In genomic region chr15:52667597-52667996, GRCh38 we compare ENCODE assay signal across 15 cellular contexts. TPM values are rescaled to one million over a fixed set of nuclear protein-coding genes. Genes with fewer than 3 reads are reported as not detected.
A peak's percentile ranks its signal among the peaks of the same experiment; 100 is the strongest.
DNase-seq lines count a peak whose midpoint lies in the region; ATAC-seq and TF ChIP-seq lines count a peak whose summit lies in the region.
"Had no signal": no experiment of that assay in that cellular context is flagged by ENCODE, and none has a peak within 500 bp of the region (broad histone marks: within the 10 kb centered on the region; RNA-seq: fewer than 3 reads in every experiment).

No MANE protein-coding gene starts in this region.

- H3K4me3 Mint-ChIP-seq in activated CD4-positive, alpha-beta memory T cell treated with anti-CD3 and anti-CD28 coated beads, Interleukin-2, amount 10 ng/mL, durations not matched to agents 7 days and 5 days = no peak overlapping the region
- H3K4me3 Mint-ChIP-seq: effector memory CD8-positive, alpha-beta T cell had no signal

- H3K4me1 Mint-ChIP-seq in activated CD4-positive, alpha-beta memory T cell treated with anti-CD3 and anti-CD28 coated beads, Interleukin-2, amount 10 ng/mL, durations not matched to agents 7 days and 5 days = peaks cover 14% of the 10 kb centered on the region

- no peak for TF ChIP-seq CTCF in astrocyte of the spinal cord (IDR thresholded peaks at IDR 0.05; ENCODE audit: low read depth, low read length)

- no peak overlapping the region for H3K4me3 ChIP-seq in astrocyte of the spinal cord (ENCODE audit: low read depth, low read length)
- H3K4me3 ChIP-seq: upper lobe of right lung had no signal

- DNase-seq in astrocyte of the spinal cord (ENCODE audit: low read depth, low spot score) = peak; percentile 56
- DNase-seq in activated CD4-positive, alpha-beta memory T cell treated with anti-CD3 and anti-CD28 coated beads, Interleukin-2, amount 10 ng/mL, durations not matched to agents 7 days and 5 days = no peak
- DNase-seq in kidney glomerular epithelial cell (lab: John Stamatoyannopoulos, UW) = no peak
- DNase-seq: effector memory CD8-positive, alpha-beta T cell; H7; midbrain; NCI-H146; right cardiac atrium; upper lobe of right lung had no signal

- H3K36me3 Mint-ChIP-seq in activated CD4-positive, alpha-beta memory T cell treated with anti-CD3 and anti-CD28 coated beads, Interleukin-2, amount 10 ng/mL, durations not matched to agents 7 days and 5 days (ENCODE audit: low read depth) = peaks cover 76% of the 10 kb centered on the region

- CTCF ChIA-PET in activated CD4-positive, alpha-beta memory T cell treated with anti-CD3 and anti-CD28 coated beads, Interleukin-2, amount 10 ng/mL, durations not matched to agents 7 days and 5 days (lab: Charles Lee) = no interaction called here

- no peaks in the 10 kb centered on the region for H3K27me3 Mint-ChIP-seq in activated CD4-positive, alpha-beta memory T cell treated with anti-CD3 and anti-CD28 coated beads, Interleukin-2, amount 10 ng/mL, durations not matched to agents 7 days and 5 days
- H3K27me3 Mint-ChIP-seq: effector memory CD8-positive, alpha-beta T cell had no signal

- peak; percentile 77 for ATAC-seq in GM18861 (IDR thresholded peaks at IDR 0.05; ENCODE audit: unreplicated experiment)
- peak; percentile 79 for ATAC-seq in GM21423 (IDR thresholded peaks at IDR 0.05; ENCODE audit: unreplicated experiment)
- peak; percentile 60 for ATAC-seq in HG03066 (IDR thresholded peaks at IDR 0.05; ENCODE audit: low read depth, unreplicated experiment)
- no peak for ATAC-seq in GM21367 (IDR thresholded peaks at IDR 0.05; ENCODE audit: unreplicated experiment)
- no peak for ATAC-seq in SK-N-SH treated with all-trans-retinoic acid at 6 μM for 48 hours
- ATAC-seq: effector memory CD8-positive, alpha-beta T cell; HepG2; right cardiac atrium; upper lobe of right lung had no signal

- in situ Hi-C loops in astrocyte of the spinal cord (cut with HindIII; ENCODE audit: low sequenced_read_pairs) = no loop called here

- H3K9me3 Mint-ChIP-seq in activated CD4-positive, alpha-beta memory T cell treated with anti-CD3 and anti-CD28 coated beads, Interleukin-2, amount 10 ng/mL, durations not matched to agents 7 days and 5 days = no peaks in the 10 kb centered on the region
- H3K9me3 Mint-ChIP-seq: effector memory CD8-positive, alpha-beta T cell had no signal

- POLR2A ChIA-PET in activated CD4-positive, alpha-beta memory T cell treated with anti-CD3 and anti-CD28 coated beads, Interleukin-2, amount 10 ng/mL, durations not matched to agents 7 days and 5 days (lab: Charles Lee) = no interaction called here

- no peak overlapping the region for H3K27ac Mint-ChIP-seq in activated CD4-positive, alpha-beta memory T cell treated with anti-CD3 and anti-CD28 coated beads, Interleukin-2, amount 10 ng/mL, durations not matched to agents 7 days and 5 days
- H3K27ac Mint-ChIP-seq: effector memory CD8-positive, alpha-beta T cell had no signal

TF ChIP-seq in SK-N-SH treated with all-trans-retinoic acid at 6 μM for 48 hours, 23 proteins besides CTCF, POLR2A, EP300 and RAD21:
- no peak for TF ChIP-seq POU6F1 (CRISPR knock-in tag; IDR thresholded peaks at IDR 0.05; ENCODE audit: borderline replicate concordance, low read depth)
TF ChIP-seq in SK-N-SH treated with all-trans-retinoic acid at 6 μM for 48 hours: peak in this region for 0.

RNA-seq across cellular contexts. Expression of gene ATOSA, which starts 11.6 kb away (rescaled TPM):
- 10 to 100 TPM; 44.9 to 46.6 TPM for total RNA-seq in activated CD4-positive, alpha-beta memory T cell treated with anti-CD3 and anti-CD28 coated beads, Interleukin-2, amount 10 ng/mL, durations not matched to agents 7 days and 5 days

Comparison
In these comparisons a context has a peak if more than half of its experiments do, and no peak if none do; other contexts are left out.
1. ATAC-seq: peak in GM18861 (single experiment), GM21423 (single experiment) and HG03066 (single experiment); none in GM21367 (single experiment) and SK-N-SH treated with all-trans-retinoic acid at 6 μM for 48 hours (single experiment).